In genomic region chr5:171420429-171421231, GRCh38 we compare ENCODE assay signal across 8 cellular contexts. TPM values are rescaled to one million over a fixed set of nuclear protein-coding genes. Genes with fewer than 3 reads are reported as not detected.
DNase-seq lines count a peak whose midpoint lies in the region; ATAC-seq and TF ChIP-seq lines count a peak whose summit lies in the region.

No MANE protein-coding gene starts in this region.

- no peak for TF ChIP-seq EP300 in ovary (IDR thresholded peaks at IDR 0.05)

- peak overlapping the region; percentile 53 to 93 (median 82) for H3K27ac ChIP-seq in heart left ventricle
- H3K27ac ChIP-seq in ovary: no peak overlapping the region

- peak overlapping the region; percentile 44 to 77 (median 59) for H3K4me3 ChIP-seq in heart left ventricle
- H3K4me3 ChIP-seq in ovary: no peak overlapping the region

- no peak overlapping the region for H3K27ac Mint-ChIP-seq in T-helper 1 cell treated with Interleukin-12 subunit alpha and Interleukin-12 subunit beta and Interleukin-4 antibody, amounts not matched to agents 30 μg/mL and 1 μg/mL, for 36 hours
- no peak overlapping the region for H3K27ac Mint-ChIP-seq in activated T-helper 17 cell treated with anti-CD3 and anti-CD28 coated beads, Interleukin-2, amount 50 U/mL, for 72 hours

- H3K4me1 Mint-ChIP-seq in T-helper 1 cell treated with Interleukin-12 subunit alpha and Interleukin-12 subunit beta and Interleukin-4 antibody, amounts not matched to agents 30 μg/mL and 1 μg/mL, for 36 hours (ENCODE audit: low read depth): peaks cover 7% of the 10 kb centered on the region
- peaks cover 5% of the 10 kb centered on the region for H3K4me1 Mint-ChIP-seq in activated T-helper 17 cell treated with anti-CD3 and anti-CD28 coated beads, Interleukin-2, amount 50 U/mL, for 72 hours

- intact Hi-C loops in heart left ventricle (cut with DNase I): loop anchor here in 9 of 10 donors (5.0 to 10.0 kb wide), 11 partner anchors 62 to 624 kb away; no protein-coding TSS in a partner anchor
- intact Hi-C loops in ovary (cut with DNase I): loop anchor here in 3 of 4 donors (5.0 kb wide), 2 partner anchors 487 to 492 kb away; no protein-coding TSS in a partner anchor

- TF ChIP-seq CTCF in heart left ventricle (IDR thresholded peaks at IDR 0.05): no peak
- TF ChIP-seq CTCF in ovary (IDR thresholded peaks at IDR 0.05): no peak

- H3K4me3 Mint-ChIP-seq in T-helper 1 cell treated with Interleukin-12 subunit alpha and Interleukin-12 subunit beta and Interleukin-4 antibody, amounts not matched to agents 30 μg/mL and 1 μg/mL, for 36 hours: peak overlapping the region; percentile 71
- peak overlapping the region; percentile 37 for H3K4me3 Mint-ChIP-seq in activated T-helper 17 cell treated with anti-CD3 and anti-CD28 coated beads, Interleukin-2, amount 50 U/mL, for 72 hours

- peaks cover 35% of the 10 kb centered on the region for H3K27me3 Mint-ChIP-seq in T-helper 1 cell treated with Interleukin-12 subunit alpha and Interleukin-12 subunit beta and Interleukin-4 antibody, amounts not matched to agents 30 μg/mL and 1 μg/mL, for 36 hours (ENCODE audit: low read depth)
- peaks cover 4% of the 10 kb centered on the region for H3K27me3 Mint-ChIP-seq in activated T-helper 17 cell treated with anti-CD3 and anti-CD28 coated beads, Interleukin-2, amount 50 U/mL, for 72 hours

- DNase-seq in T-helper 1 cell (no peak), heart left ventricle (peak; percentile 88 to 96 (median 90)), ovary (peak; percentile 65 to 86 (median 74)), KG1 (lab: John Stamatoyannopoulos, UW) (no peak), HCEC 1CT (no peak)

- H3K9me3 ChIP-seq in heart left ventricle (no peaks in the 10 kb centered on the region), ovary (no peaks in the 10 kb centered on the region)

- H3K36me3 ChIP-seq in heart left ventricle (no peaks in the 10 kb centered on the region), ovary (no peaks in the 10 kb centered on the region)

- H3K27me3 ChIP-seq in heart left ventricle (peaks cover 0 to 29% (median 0%) of the 10 kb centered on the region in 9 donors), ovary (peaks cover 2% of the 10 kb centered on the region)

- no peaks in the 10 kb centered on the region for H3K36me3 Mint-ChIP-seq in T-helper 1 cell treated with Interleukin-12 subunit alpha and Interleukin-12 subunit beta and Interleukin-4 antibody, amounts not matched to agents 30 μg/mL and 1 μg/mL, for 36 hours (ENCODE audit: low read depth)
- no peaks in the 10 kb centered on the region for H3K36me3 Mint-ChIP-seq in activated T-helper 17 cell treated with anti-CD3 and anti-CD28 coated beads, Interleukin-2, amount 50 U/mL, for 72 hours (ENCODE audit: low read depth)

- TF ChIP-seq POLR2A in heart left ventricle (IDR thresholded peaks at IDR 0.05): no peak
- no peak for TF ChIP-seq POLR2A in ovary (IDR thresholded peaks at IDR 0.05)

- H3K4me1 ChIP-seq in heart left ventricle: peaks cover 4 to 61% (median 26%) of the 10 kb centered on the region in 12 donors
- H3K4me1 ChIP-seq in ovary (ENCODE audit: insufficient read depth): peaks cover 6% of the 10 kb centered on the region

- WGBS in heart left ventricle, 4 donors: 0 to 3% (median 1%) methylated on average over 38 to 65 of the region's 65 CpGs
- WGBS in ovary, 3 donors: 1 to 2% (median 1%) methylated on average over 54 to 65 of the region's 65 CpGs

- no peak for ATAC-seq in activated T-helper 17 cell treated with anti-CD3 and anti-CD28 coated beads, Interleukin-2, amount 50 U/mL, for 72 hours (replicated peaks)
- ATAC-seq in heart left ventricle (peak; percentile 52 to 67 (median 60)), GM21825 (IDR thresholded peaks at IDR 0.05; ENCODE audit: unreplicated experiment) (no peak)

- H3K9me3 Mint-ChIP-seq in T-helper 1 cell treated with Interleukin-12 subunit alpha and Interleukin-12 subunit beta and Interleukin-4 antibody, amounts not matched to agents 30 μg/mL and 1 μg/mL, for 36 hours: no peaks in the 10 kb centered on the region
- H3K9me3 Mint-ChIP-seq in activated T-helper 17 cell treated with anti-CD3 and anti-CD28 coated beads, Interleukin-2, amount 50 U/mL, for 72 hours: no peaks in the 10 kb centered on the region

RNA-seq across cellular contexts. Expression of gene FGF18, which starts 1.2 kb away (rescaled TPM):
- under 1 TPM; 0.19 to 0.21 TPM for total RNA-seq in activated T-helper 17 cell treated with anti-CD3 and anti-CD28 coated beads, Interleukin-2, amount 50 U/mL, for 72 hours
- total RNA-seq in heart left ventricle (10 to 100 TPM in 7 of 9 donors, 1 to 10 TPM in 2; 6.8 to 63.0 (median 23.1) TPM), ovary (1 to 10 TPM in 2 of 7 donors, under 1 TPM in 4, not detected in 1; 0.32 to 7.9 (median 0.74) TPM)
- polyA plus RNA-seq in heart left ventricle (1 to 10 TPM; 3.4 to 5.5 TPM), ovary (under 1 TPM; 0.27 to 0.33 TPM)

RNA-seq across cellular contexts. Expression of gene NPM1, which starts 33.0 kb away (rescaled TPM):
- 1,000 to 10,000 TPM; 1,980 to 2,963 TPM for total RNA-seq in activated T-helper 17 cell treated with anti-CD3 and anti-CD28 coated beads, Interleukin-2, amount 50 U/mL, for 72 hours
- total RNA-seq in heart left ventricle (100 to 1,000 TPM; 240 to 569 (median 442) TPM), ovary (1,000 to 10,000 TPM; 1,123 to 2,623 (median 1,600) TPM)
- polyA plus RNA-seq in heart left ventricle (1,000 to 10,000 TPM in 1 of 2 donors, 100 to 1,000 TPM in 1; 417 to 1,458 TPM), ovary (1,000 to 10,000 TPM; 2,200 to 3,932 TPM)

Comparison
In these comparisons a context has a peak if more than half of its experiments do, and no peak if none do; other contexts are left out.
1. DNase-seq: peak in heart left ventricle (5 of 5) and ovary (5 of 5); none in T-helper 1 cell (0 of 5), KG1 (single experiment) and HCEC 1CT (single experiment).
2. ATAC-seq: peak in heart left ventricle (4 of 4); none in activated T-helper 17 cell treated with anti-CD3 and anti-CD28 coated beads, Interleukin-2, amount 50 U/mL, for 72 hours (single experiment) and GM21825 (single experiment).
3. H3K27ac ChIP-seq: peak in heart left ventricle (12 of 12); none in ovary (0 of 2).